Comparison of ENCODE assay signal across 14 cellular contexts in genomic region chr17:47209499-47209898, GRCh38. TPM values are rescaled to one million over a fixed set of nuclear protein-coding genes. Genes with fewer than 3 reads are reported as not detected.
"Had no signal": no experiment of that assay in that cellular context is flagged by ENCODE, and none has a peak within 500 bp of the region (broad histone marks: within the 10 kb centered on the region; RNA-seq: fewer than 3 reads in every experiment).

No MANE protein-coding gene starts in this region.

- H3K27me3 Mint-ChIP-seq: activated T-helper 17 cell treated with anti-CD3 and anti-CD28 coated beads, Interleukin-2, amount 50 U/mL, for 72 hours; type B pancreatic cell had no signal

- H3K36me3 Mint-ChIP-seq: activated naive CD4-positive, alpha-beta T cell treated with anti-CD3 and anti-CD28 coated beads, Interleukin-2, amount 10 ng/mL, durations not matched to agents 7 days and 5 days; type B pancreatic cell had no signal

- H3K4me3 Mint-ChIP-seq: activated naive CD4-positive, alpha-beta T cell treated with anti-CD3 and anti-CD28 coated beads, Interleukin-2, amount 10 ng/mL, durations not matched to agents 7 days and 5 days; activated T-helper 17 cell treated with anti-CD3 and anti-CD28 coated beads, Interleukin-2, amount 50 U/mL, for 72 hours; type B pancreatic cell had no signal

- H3K9me3 ChIP-seq: ascending aorta, gastrocnemius medialis, mucosa of descending colon had no signal

- DNase-seq: activated naive CD4-positive, alpha-beta T cell treated with anti-CD3 and anti-CD28 coated beads, Interleukin-2, amount 10 ng/mL, durations not matched to agents 7 days and 5 days; dorsolateral prefrontal cortex; gastrocnemius medialis; mucosa of descending colon; stimulated activated CD4-positive, alpha-beta T cell treated with anti-CD3 and anti-CD28 coated beads, Interleukin-2, amount 100 ng/mL, for 48 hours; stimulated activated naive CD8-positive, alpha-beta T cell treated with anti-CD3 and anti-CD28 coated beads, Interleukin-15, Interleukin-2, amounts not matched to agents 100 U/mL and 50 U/mL, for 24 hours; T-helper 9 cell had no signal

- H3K9me3 Mint-ChIP-seq: activated naive CD4-positive, alpha-beta T cell treated with anti-CD3 and anti-CD28 coated beads, Interleukin-2, amount 10 ng/mL, durations not matched to agents 7 days and 5 days; activated T-helper 17 cell treated with anti-CD3 and anti-CD28 coated beads, Interleukin-2, amount 50 U/mL, for 72 hours; type B pancreatic cell had no signal

- H3K27me3 ChIP-seq: ascending aorta, dorsolateral prefrontal cortex, gastrocnemius medialis had no signal

- H3K27ac ChIP-seq: ascending aorta, dorsolateral prefrontal cortex, gastrocnemius medialis had no signal

- ATAC-seq: activated CD4-positive, CD25-positive, alpha-beta regulatory T cell treated with anti-CD3 and anti-CD28 coated beads, Interleukin-2, amount 50 U/mL, for 24 hours; activated T-helper 17 cell treated with anti-CD3 and anti-CD28 coated beads, Interleukin-2, amount 50 U/mL, for 72 hours; gastrocnemius medialis; mucosa of descending colon; stimulated activated naive CD8-positive, alpha-beta T cell treated with anti-CD3 and anti-CD28 coated beads, Interleukin-15, Interleukin-2, amounts not matched to agents 100 U/mL and 50 U/mL, for 24 hours had no signal

- H3K4me3 ChIP-seq: ascending aorta, dorsolateral prefrontal cortex, gastrocnemius medialis, mucosa of descending colon had no signal

- H3K36me3 ChIP-seq: ascending aorta, gastrocnemius medialis had no signal

- H3K27ac Mint-ChIP-seq: activated naive CD4-positive, alpha-beta T cell treated with anti-CD3 and anti-CD28 coated beads, Interleukin-2, amount 10 ng/mL, durations not matched to agents 7 days and 5 days; activated T-helper 17 cell treated with anti-CD3 and anti-CD28 coated beads, Interleukin-2, amount 50 U/mL, for 72 hours had no signal

RNA-seq across cellular contexts. Expression of gene MYL4, which starts 0.4 kb away (rescaled TPM):
- total RNA-seq: ascending aorta, bronchial epithelial cell, osteocyte had no signal
- polyA plus RNA-seq: neural cell had no signal

RNA-seq across cellular contexts. Expression of gene ITGB3, which starts 44.1 kb away (rescaled TPM):
- polyA plus RNA-seq: neural cell had no signal
